8 cellular contexts compared by ENCODE assay signal in the genomic region with DNA sequence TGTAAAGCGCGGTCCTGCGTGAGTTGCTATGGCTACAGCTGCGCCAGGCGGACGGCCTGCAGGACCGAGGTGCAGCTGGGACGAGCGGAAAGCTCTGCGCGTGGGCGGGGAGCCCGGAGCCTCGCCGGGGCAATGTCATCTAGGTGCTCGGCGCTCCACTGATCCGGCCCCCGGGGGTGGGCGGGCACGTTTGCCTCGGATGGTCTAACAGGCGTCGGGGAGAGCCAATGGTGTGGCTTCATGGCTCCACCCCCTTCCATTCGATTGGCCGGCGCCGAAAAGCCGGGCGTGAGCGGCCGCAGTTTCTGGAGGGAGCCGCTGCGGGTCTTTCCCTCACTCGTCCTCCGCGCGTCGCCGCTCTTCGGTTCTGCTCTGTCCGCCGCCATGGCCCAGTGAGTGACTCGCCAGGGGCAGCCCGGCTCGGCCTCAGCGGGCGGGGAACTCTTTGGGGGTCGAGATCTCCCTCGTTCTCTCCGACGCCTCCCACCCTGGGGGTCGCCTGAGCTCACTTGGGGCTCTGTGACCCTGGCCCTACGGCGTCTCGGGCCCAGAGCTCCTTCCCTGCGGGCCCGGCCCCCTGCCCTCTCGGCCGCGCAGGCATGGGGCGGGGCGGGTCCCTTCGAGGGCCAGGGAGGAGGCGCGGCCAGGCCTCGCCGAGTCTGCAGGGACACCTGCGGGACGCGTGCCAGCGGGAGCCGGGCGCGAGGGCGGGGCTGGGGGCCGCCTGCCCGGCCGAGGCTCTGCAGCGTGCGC. TPM values are rescaled to one million over a fixed set of nuclear protein-coding genes. Genes with fewer than 3 reads are reported as not detected.
DNase-seq lines count a peak whose midpoint lies in the region; ATAC-seq and TF ChIP-seq lines count a peak whose summit lies in the region.

A gene (plus strand): TSS at position 331 of the 753 bp plus-strand sequence. CDS start 54 bp downstream, at position 385.

- POLR2A ChIA-PET in activated CD4-positive, alpha-beta T cell treated with anti-CD3 and anti-CD28 coated beads for 36 hours (lab: Charles Lee) = interaction anchor here (0.6 kb wide), 1 partner anchor 147 kb away, joined by 3 read pairs; no protein-coding TSS in a partner anchor

- H3K27me3 Mint-ChIP-seq in activated CD4-positive, alpha-beta T cell treated with anti-CD3 and anti-CD28 coated beads for 36 hours = no peaks in the 10 kb centered on the region

- CTCF ChIA-PET in activated CD4-positive, alpha-beta T cell treated with anti-CD3 and anti-CD28 coated beads for 36 hours (lab: Charles Lee) = interaction anchor here (0.8 to 1.8 kb wide), 6 partner anchors 10 to 366 kb away, joined by 3 to 7 read pairs (median 5); no protein-coding TSS in a partner anchor

- H3K27ac Mint-ChIP-seq in activated CD4-positive, alpha-beta T cell treated with anti-CD3 and anti-CD28 coated beads for 36 hours = peak within 1 kb of the TSS; percentile 78

- peak within 1 kb of the TSS; percentile 94 for H3K4me3 ChIP-seq in choroid plexus epithelial cell (ENCODE audit: low read depth, low read length)

- H3K9me3 Mint-ChIP-seq in activated CD4-positive, alpha-beta T cell treated with anti-CD3 and anti-CD28 coated beads for 36 hours (ENCODE audit: low read depth) = peaks cover 3% of the 10 kb centered on the region

- peak within 1 kb of the TSS; percentile 86 for H3K4me3 Mint-ChIP-seq in activated CD4-positive, alpha-beta T cell treated with anti-CD3 and anti-CD28 coated beads for 36 hours

- peaks cover 31% of the 10 kb centered on the region for H3K4me1 Mint-ChIP-seq in activated CD4-positive, alpha-beta T cell treated with anti-CD3 and anti-CD28 coated beads for 36 hours

- intact Hi-C loops in activated CD4-positive, alpha-beta T cell treated with anti-CD3 and anti-CD28 coated beads for 36 hours (cut with DNase I, micrococcal nuclease) = loop anchor here (1.0 to 10.0 kb wide), 11 partner anchors 30 to 860 kb away; a partner anchor contains a TSS

- peaks cover 24% of the 10 kb centered on the region for H3K36me3 Mint-ChIP-seq in activated CD4-positive, alpha-beta T cell treated with anti-CD3 and anti-CD28 coated beads for 36 hours (ENCODE audit: low read depth)

- peak; percentile 94 to 97 for DNase-seq in AML-193 (lab: John Stamatoyannopoulos, UW)
- peak; percentile 100 for DNase-seq in NCI-H510A treated with DMSO at 0.1 percent for 48 hours (lab: John Stamatoyannopoulos, UW)
- peak; percentile 99 for DNase-seq in activated CD4-positive, alpha-beta T cell treated with anti-CD3 and anti-CD28 coated beads for 36 hours
- peak; percentile 99 for DNase-seq in choroid plexus epithelial cell (ENCODE audit: low read depth)
- peak; percentile 84 for DNase-seq in kidney glomerular epithelial cell (lab: John Stamatoyannopoulos, UW)
- DNase-seq in stimulated activated CD4-positive, alpha-beta T cell treated with anti-CD3 and anti-CD28 coated beads, Interleukin-1b, Interleukin-23, amount 100 ng/mL, for 1 hour (ENCODE audit: low read depth in 2 of 2) = peak; percentile 92 to 94

- TF ChIP-seq CTCF in choroid plexus epithelial cell (conservative IDR thresholded peaks at IDR 0.05; ENCODE audit: low read depth, low read length) = no peak

- peak; percentile 88 for TF ChIP-seq POLR2A in GM19193 (IDR thresholded peaks at IDR 0.05; ENCODE audit: extremely low read depth, insufficient read depth, insufficient read length)

- peak; percentile 97 for ATAC-seq in HG03439 (IDR thresholded peaks at IDR 0.05; ENCODE audit: unreplicated experiment)
- peak; percentile 97 for ATAC-seq in activated CD4-positive, alpha-beta T cell treated with anti-CD3 and anti-CD28 coated beads for 36 hours

RNA-seq across cellular contexts. Expression of the gene that starts here (rescaled TPM):
- total RNA-seq in activated CD4-positive, alpha-beta T cell treated with anti-CD3 and anti-CD28 coated beads for 36 hours = 10 to 100 TPM; 91.6 to 93.7 TPM

Comparison
In these comparisons a context has a peak if more than half of its experiments do, and no peak if none do; other contexts are left out.
1. Peak in every context shown above with its lines: DNase-seq, ATAC-seq and H3K4me3 ChIP-seq.